ENCODE assay signal across 28 cellular contexts in the genomic region with DNA sequence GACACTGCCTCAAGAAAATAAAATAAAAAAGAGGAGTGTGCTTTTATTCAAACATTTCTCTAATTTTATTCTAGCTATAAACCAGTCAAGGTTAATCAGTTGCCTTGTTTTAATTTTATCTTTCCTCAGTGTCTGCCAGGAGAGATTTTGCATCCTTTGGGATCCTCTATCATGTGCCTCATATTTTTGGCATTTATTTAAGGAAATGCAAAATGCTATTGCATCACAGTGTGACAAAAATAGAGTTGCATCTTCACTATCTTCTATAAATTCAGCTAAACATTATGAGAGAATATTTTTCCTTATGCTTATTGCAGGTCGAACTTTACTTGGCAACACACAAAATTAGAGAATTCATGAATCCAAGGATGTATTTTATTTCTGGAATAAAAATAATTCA.
"Had no signal": no experiment of that assay in that cellular context is flagged by ENCODE, and none has a peak within 500 bp of the region (broad histone marks: within the 10 kb centered on the region; RNA-seq: fewer than 3 reads in every experiment).

No MANE protein-coding gene starts in this region.

- H3K27me3 ChIP-seq: adrenal gland, breast epithelium had no signal

- H3K9me3 ChIP-seq: adrenal gland, breast epithelium had no signal

- ATAC-seq: activated CD4-positive, alpha-beta T cell treated with anti-CD3 and anti-CD28 coated beads for 36 hours; activated T-helper 17 cell treated with anti-CD3 and anti-CD28 coated beads, Interleukin-2, amount 50 U/mL, for 72 hours; Right ventricle myocardium inferior; T-cell had no signal

- H3K9ac ChIP-seq: KMS-11 had no signal

- H3K36me3 ChIP-seq: adrenal gland, breast epithelium, WERI-Rb-1 had no signal

- H3K4me1 ChIP-seq: breast epithelium had no signal

- DNase-seq: activated CD4-positive, alpha-beta memory T cell treated with anti-CD3 and anti-CD28 coated beads, Interleukin-2, amount 10 ng/mL, durations not matched to agents 7 days and 5 days; activated CD4-positive, alpha-beta T cell treated with anti-CD3 and anti-CD28 coated beads for 36 hours; activated CD4-positive, alpha-beta T cell treated with anti-CD3 and anti-CD28 coated beads, Interleukin-2, amount 50 U/mL, for 1 hour; activated gamma-delta T cell treated with Interleukin-2 at 50 U/mL for 16 hours; activated naive CD4-positive, alpha-beta T cell treated with anti-CD3 and anti-CD28 coated beads, Interleukin-2, amount 10 ng/mL, durations not matched to agents 7 days and 5 days; activated naive CD8-positive, alpha-beta T cell treated with anti-CD3 and anti-CD28 coated beads for 36 hours; activated T-cell treated with anti-CD3 and anti-CD28 coated beads for 4 hours; activated T-cell treated with anti-CD3 and anti-CD28 coated beads, Interleukin-2, amount 50 U/mL, for 48 hours; adrenal gland; anterior cingulate cortex; caudate nucleus; NCI-H1092; NCI-H1417; NCI-H1930; NCI-H2171; NCI-H2227 treated with DMSO at 0.1 percent for 48 hours; NCI-H446 treated with DMSO at 0.1 percent for 48 hours; NCI-H524 treated with DMSO at 0.1 percent for 48 hours; NCI-H748 treated with DMSO at 0.1 percent for 48 hours; T-cell; T-helper 2 cell; T1000; WERI-Rb-1 had no signal

- H3K4me3 ChIP-seq: adrenal gland, breast epithelium, SK-N-MC had no signal
